Comparison of ENCODE assay signal across 1 cellular context in genomic region chr16:31880322-31880979, GRCh38.
TF ChIP-seq lines count a peak whose summit lies in the region.

No MANE protein-coding gene starts in this region.

TF ChIP-seq in GM12878, 131 proteins besides CTCF, POLR2A, EP300 and RAD21 (continued from another document and continues in another):
- TF ChIP-seq, protein P1, sequence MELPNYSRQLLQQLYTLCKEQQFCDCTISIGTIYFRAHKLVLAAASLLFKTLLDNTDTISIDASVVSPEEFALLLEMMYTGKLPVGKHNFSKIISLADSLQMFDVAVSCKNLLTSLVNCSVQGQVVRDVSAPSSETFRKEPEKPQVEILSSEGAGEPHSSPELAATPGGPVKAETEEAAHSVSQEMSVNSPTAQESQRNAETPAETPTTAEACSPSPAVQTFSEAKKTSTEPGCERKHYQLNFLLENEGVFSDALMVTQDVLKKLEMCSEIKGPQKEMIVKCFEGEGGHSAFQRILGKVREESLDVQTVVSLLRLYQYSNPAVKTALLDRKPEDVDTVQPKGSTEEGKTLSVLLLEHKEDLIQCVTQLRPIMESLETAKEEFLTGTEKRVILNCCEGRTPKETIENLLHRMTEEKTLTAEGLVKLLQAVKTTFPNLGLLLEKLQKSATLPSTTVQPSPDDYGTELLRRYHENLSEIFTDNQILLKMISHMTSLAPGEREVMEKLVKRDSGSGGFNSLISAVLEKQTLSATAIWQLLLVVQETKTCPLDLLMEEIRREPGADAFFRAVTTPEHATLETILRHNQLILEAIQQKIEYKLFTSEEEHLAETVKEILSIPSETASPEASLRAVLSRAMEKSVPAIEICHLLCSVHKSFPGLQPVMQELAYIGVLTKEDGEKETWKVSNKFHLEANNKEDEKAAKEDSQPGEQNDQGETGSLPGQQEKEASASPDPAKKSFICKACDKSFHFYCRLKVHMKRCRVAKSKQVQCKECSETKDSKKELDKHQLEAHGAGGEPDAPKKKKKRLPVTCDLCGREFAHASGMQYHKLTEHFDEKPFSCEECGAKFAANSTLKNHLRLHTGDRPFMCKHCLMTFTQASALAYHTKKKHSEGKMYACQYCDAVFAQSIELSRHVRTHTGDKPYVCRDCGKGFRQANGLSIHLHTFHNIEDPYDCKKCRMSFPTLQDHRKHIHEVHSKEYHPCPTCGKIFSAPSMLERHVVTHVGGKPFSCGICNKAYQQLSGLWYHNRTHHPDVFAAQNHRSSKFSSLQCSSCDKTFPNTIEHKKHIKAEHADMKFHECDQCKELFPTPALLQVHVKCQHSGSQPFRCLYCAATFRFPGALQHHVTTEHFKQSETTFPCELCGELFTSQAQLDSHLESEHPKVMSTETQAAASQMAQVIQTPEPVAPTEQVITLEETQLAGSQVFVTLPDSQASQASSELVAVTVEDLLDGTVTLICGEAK (IDR thresholded peaks at IDR 0.05; ENCODE audit: borderline replicate concordance) = no peak
- TF ChIP-seq, protein P2, sequence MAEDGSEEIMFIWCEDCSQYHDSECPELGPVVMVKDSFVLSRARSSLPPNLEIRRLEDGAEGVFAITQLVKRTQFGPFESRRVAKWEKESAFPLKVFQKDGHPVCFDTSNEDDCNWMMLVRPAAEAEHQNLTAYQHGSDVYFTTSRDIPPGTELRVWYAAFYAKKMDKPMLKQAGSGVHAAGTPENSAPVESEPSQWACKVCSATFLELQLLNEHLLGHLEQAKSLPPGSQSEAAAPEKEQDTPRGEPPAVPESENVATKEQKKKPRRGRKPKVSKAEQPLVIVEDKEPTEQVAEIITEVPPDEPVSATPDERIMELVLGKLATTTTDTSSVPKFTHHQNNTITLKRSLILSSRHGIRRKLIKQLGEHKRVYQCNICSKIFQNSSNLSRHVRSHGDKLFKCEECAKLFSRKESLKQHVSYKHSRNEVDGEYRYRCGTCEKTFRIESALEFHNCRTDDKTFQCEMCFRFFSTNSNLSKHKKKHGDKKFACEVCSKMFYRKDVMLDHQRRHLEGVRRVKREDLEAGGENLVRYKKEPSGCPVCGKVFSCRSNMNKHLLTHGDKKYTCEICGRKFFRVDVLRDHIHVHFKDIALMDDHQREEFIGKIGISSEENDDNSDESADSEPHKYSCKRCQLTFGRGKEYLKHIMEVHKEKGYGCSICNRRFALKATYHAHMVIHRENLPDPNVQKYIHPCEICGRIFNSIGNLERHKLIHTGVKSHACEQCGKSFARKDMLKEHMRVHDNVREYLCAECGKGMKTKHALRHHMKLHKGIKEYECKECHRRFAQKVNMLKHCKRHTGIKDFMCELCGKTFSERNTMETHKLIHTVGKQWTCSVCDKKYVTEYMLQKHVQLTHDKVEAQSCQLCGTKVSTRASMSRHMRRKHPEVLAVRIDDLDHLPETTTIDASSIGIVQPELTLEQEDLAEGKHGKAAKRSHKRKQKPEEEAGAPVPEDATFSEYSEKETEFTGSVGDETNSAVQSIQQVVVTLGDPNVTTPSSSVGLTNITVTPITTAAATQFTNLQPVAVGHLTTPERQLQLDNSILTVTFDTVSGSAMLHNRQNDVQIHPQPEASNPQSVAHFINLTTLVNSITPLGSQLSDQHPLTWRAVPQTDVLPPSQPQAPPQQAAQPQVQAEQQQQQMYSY (CRISPR knock-in tag; IDR thresholded peaks at IDR 0.05) = no peak
- no peak for TF ChIP-seq ASH2L (IDR thresholded peaks at IDR 0.05; ENCODE audit: borderline replicate concordance, low read depth)
- no peak for TF ChIP-seq SUPT20H (IDR thresholded peaks at IDR 0.05; ENCODE audit: borderline replicate concordance, control insufficient read depth, low read depth, low read length)
- TF ChIP-seq KDM1A (IDR thresholded peaks at IDR 0.05; ENCODE audit: borderline replicate concordance) = no peak
- TF ChIP-seq HDAC6 (IDR thresholded peaks at IDR 0.05; ENCODE audit: unreplicated experiment) = no peak
- TF ChIP-seq TCF12 (IDR thresholded peaks at IDR 0.05; ENCODE audit: low read depth, low read length) = no peak
- TF ChIP-seq MYC (IDR thresholded peaks at IDR 0.05; ENCODE audit: insufficient read depth, insufficient read length, insufficient replicate concordance, low read length, severe bottlenecking) = no peak
- no peak for TF ChIP-seq SUZ12 (IDR thresholded peaks at IDR 0.05; ENCODE audit: unreplicated experiment)
- no peak for TF ChIP-seq YY1 (IDR thresholded peaks at IDR 0.05; ENCODE audit: low read depth, low read length)
- TF ChIP-seq PKNOX1 (IDR thresholded peaks at IDR 0.05) = no peak
- TF ChIP-seq MYB (IDR thresholded peaks at IDR 0.05; ENCODE audit: borderline replicate concordance, low read depth, low read length) = no peak
- TF ChIP-seq IKZF2 (IDR thresholded peaks at IDR 0.05) = peak; percentile 51 to 69
- TF ChIP-seq, protein P3, sequence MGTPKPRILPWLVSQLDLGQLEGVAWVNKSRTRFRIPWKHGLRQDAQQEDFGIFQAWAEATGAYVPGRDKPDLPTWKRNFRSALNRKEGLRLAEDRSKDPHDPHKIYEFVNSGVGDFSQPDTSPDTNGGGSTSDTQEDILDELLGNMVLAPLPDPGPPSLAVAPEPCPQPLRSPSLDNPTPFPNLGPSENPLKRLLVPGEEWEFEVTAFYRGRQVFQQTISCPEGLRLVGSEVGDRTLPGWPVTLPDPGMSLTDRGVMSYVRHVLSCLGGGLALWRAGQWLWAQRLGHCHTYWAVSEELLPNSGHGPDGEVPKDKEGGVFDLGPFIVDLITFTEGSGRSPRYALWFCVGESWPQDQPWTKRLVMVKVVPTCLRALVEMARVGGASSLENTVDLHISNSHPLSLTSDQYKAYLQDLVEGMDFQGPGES (IDR thresholded peaks at IDR 0.05) = no peak
- TF ChIP-seq MTA2 (IDR thresholded peaks at IDR 0.05; ENCODE audit: low read depth) = no peak
- no peak for TF ChIP-seq MTA3 (IDR thresholded peaks at IDR 0.05; ENCODE audit: borderline replicate concordance, low read length)
- no peak for TF ChIP-seq TAF1 (IDR thresholded peaks at IDR 0.05; ENCODE audit: borderline replicate concordance, low read depth, low read length)
- TF ChIP-seq RAD51 (IDR thresholded peaks at IDR 0.05) = no peak
- TF ChIP-seq SRF (IDR thresholded peaks at IDR 0.05; ENCODE audit: low read depth in 2 of 2, low read length in 2 of 2) = peak in 1 of 2 experiments; percentile 58; a peak in 2 of 4 replicates
- TF ChIP-seq HCFC1 (IDR thresholded peaks at IDR 0.05; ENCODE audit: low read length) = no peak
- peak; percentile 42; the same call in 1 of the 2 replicates for TF ChIP-seq RELB (IDR thresholded peaks at IDR 0.05; ENCODE audit: low read depth)
- TF ChIP-seq SP1 (IDR thresholded peaks at IDR 0.05; ENCODE audit: low read depth, low read length) = no peak
- TF ChIP-seq HDGF (IDR thresholded peaks at IDR 0.05) = no peak
- TF ChIP-seq, protein P4, sequence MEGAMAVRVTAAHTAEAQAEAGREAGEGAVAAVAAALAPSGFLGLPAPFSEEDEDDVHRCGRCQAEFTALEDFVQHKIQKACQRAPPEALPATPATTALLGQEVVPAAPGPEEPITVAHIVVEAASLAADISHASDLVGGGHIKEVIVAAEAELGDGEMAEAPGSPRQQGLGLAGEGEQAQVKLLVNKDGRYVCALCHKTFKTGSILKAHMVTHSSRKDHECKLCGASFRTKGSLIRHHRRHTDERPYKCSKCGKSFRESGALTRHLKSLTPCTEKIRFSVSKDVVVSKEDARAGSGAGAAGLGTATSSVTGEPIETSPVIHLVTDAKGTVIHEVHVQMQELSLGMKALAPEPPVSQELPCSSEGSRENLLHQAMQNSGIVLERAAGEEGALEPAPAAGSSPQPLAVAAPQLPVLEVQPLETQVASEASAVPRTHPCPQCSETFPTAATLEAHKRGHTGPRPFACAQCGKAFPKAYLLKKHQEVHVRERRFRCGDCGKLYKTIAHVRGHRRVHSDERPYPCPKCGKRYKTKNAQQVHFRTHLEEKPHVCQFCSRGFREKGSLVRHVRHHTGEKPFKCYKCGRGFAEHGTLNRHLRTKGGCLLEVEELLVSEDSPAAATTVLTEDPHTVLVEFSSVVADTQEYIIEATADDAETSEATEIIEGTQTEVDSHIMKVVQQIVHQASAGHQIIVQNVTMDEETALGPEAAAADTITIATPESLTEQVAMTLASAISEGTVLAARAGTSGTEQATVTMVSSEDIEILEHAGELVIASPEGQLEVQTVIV (IDR thresholded peaks at IDR 0.05; ENCODE audit: borderline replicate concordance, partially characterized antibody) = no peak
- no peak for TF ChIP-seq FOS (IDR thresholded peaks at IDR 0.05; ENCODE audit: borderline replicate concordance, extremely low read depth, insufficient read length)
- no peak for TF ChIP-seq CHD4 (IDR thresholded peaks at IDR 0.05)
- TF ChIP-seq DPF2 (IDR thresholded peaks at IDR 0.05) = 0 out of 2 replicates have a peak, but pooled peaks have one; percentile 33
- 0 out of 2 replicates have a peak, but pooled peaks have one; percentile 17 for TF ChIP-seq SMARCA5 (IDR thresholded peaks at IDR 0.05)
- no peak for TF ChIP-seq ZNF24 (IDR thresholded peaks at IDR 0.05)
- TF ChIP-seq STAT1 (conservative IDR thresholded peaks at IDR 0.05) = no peak
- TF ChIP-seq ATF7 (IDR thresholded peaks at IDR 0.05; ENCODE audit: low read depth) = peak; percentile 28; the same call in 1 of the 2 replicates
- TF ChIP-seq NRF1 (conservative IDR thresholded peaks at IDR 0.05; ENCODE audit: low read depth, low read length) = no peak
- TF ChIP-seq, protein P5, sequence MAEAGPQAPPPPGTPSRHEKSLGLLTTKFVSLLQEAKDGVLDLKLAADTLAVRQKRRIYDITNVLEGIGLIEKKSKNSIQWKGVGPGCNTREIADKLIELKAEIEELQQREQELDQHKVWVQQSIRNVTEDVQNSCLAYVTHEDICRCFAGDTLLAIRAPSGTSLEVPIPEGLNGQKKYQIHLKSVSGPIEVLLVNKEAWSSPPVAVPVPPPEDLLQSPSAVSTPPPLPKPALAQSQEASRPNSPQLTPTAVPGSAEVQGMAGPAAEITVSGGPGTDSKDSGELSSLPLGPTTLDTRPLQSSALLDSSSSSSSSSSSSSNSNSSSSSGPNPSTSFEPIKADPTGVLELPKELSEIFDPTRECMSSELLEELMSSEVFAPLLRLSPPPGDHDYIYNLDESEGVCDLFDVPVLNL (IDR thresholded peaks at IDR 0.05; ENCODE audit: low read depth, low read length) = no peak
- TF ChIP-seq NFYA (IDR thresholded peaks at IDR 0.05; ENCODE audit: borderline replicate concordance, low read depth, low read length) = no peak
- TF ChIP-seq WRNIP1 (IDR thresholded peaks at IDR 0.05; ENCODE audit: borderline replicate concordance, low read depth, low read length) = peak; percentile 74; the same call in 1 of the 2 replicates
- TF ChIP-seq GATAD2B (conservative IDR thresholded peaks at IDR 0.05; ENCODE audit: low read depth) = no peak
- peak; percentile 41; the same call in 1 of the 2 replicates for TF ChIP-seq IKZF1 (conservative IDR thresholded peaks at IDR 0.05)
- TF ChIP-seq MAX (IDR thresholded peaks at IDR 0.05; ENCODE audit: low read depth, low read length) = no peak
- TF ChIP-seq SMAD5 (IDR thresholded peaks at IDR 0.05; ENCODE audit: low read depth) = no peak
- no peak for TF ChIP-seq RFX5 (IDR thresholded peaks at IDR 0.05; ENCODE audit: low read depth, low read length)
- no peak for TF ChIP-seq ZNF592 (IDR thresholded peaks at IDR 0.05)
- TF ChIP-seq BACH1 (IDR thresholded peaks at IDR 0.05; ENCODE audit: borderline replicate concordance) = 0 out of 2 replicates have a peak, but pooled peaks have one; percentile 33
- TF ChIP-seq IRF4 (IDR thresholded peaks at IDR 0.05; ENCODE audit: low read depth, low read length) = no peak
- no peak for TF ChIP-seq CBX3 (IDR thresholded peaks at IDR 0.05; ENCODE audit: borderline replicate concordance, low read depth)
- no peak for TF ChIP-seq ZSCAN29 (IDR thresholded peaks at IDR 0.05)
- TF ChIP-seq BCL11A (IDR thresholded peaks at IDR 0.05; ENCODE audit: low read depth, low read length) = no peak
